In genomic region chr3:55544219-55544618, GRCh38 we compare ENCODE assay signal across 20 cellular contexts. TPM values are rescaled to one million over a fixed set of nuclear protein-coding genes. Genes with fewer than 3 reads are reported as not detected.
DNase-seq lines count a peak whose midpoint lies in the region; ATAC-seq and TF ChIP-seq lines count a peak whose summit lies in the region.
"Had no signal": no experiment of that assay in that cellular context is flagged by ENCODE, and none has a peak within 500 bp of the region (broad histone marks: within the 10 kb centered on the region; RNA-seq: fewer than 3 reads in every experiment).

No MANE protein-coding gene starts in this region.

- peaks cover 72% of the 10 kb centered on the region for H3K4me1 Mint-ChIP-seq in nephron
- H3K4me1 Mint-ChIP-seq: CD4-positive, CD25-positive, alpha-beta regulatory T cell; CD8-positive, alpha-beta memory T cell had no signal

- H3K9me3 ChIP-seq in HEK293 (ENCODE audit: control insufficient read depth, insufficient read depth, low read depth, low read length): no peaks in the 10 kb centered on the region
- H3K9me3 ChIP-seq: BE2C, HAP-1 had no signal

- peak overlapping the region; percentile 87 to 89 (median 88) for H3K27ac Mint-ChIP-seq in nephron
- H3K27ac Mint-ChIP-seq: CD4-positive, CD25-positive, alpha-beta regulatory T cell; CD8-positive, alpha-beta memory T cell had no signal

- no peak overlapping the region for H3K27ac ChIP-seq in HEK293 (ENCODE audit: extremely low read depth, low read depth, low read length)
- no peak overlapping the region for H3K27ac ChIP-seq in substantia nigra (ENCODE audit: low read depth, low read length, poor library complexity, severe bottlenecking)
- H3K27ac ChIP-seq: GM23248, HL-60 had no signal

- no peaks in the 10 kb centered on the region for H3K36me3 ChIP-seq in HEK293 (ENCODE audit: control insufficient read depth in 2 of 2, insufficient read depth in 1 of 2, low read length in 2 of 2)
- H3K36me3 ChIP-seq: BE2C, HAP-1 had no signal

- TF ChIP-seq CTCF in HEK293 (tag by site-specific recombination; IDR thresholded peaks at IDR 0.05): no peak
- TF ChIP-seq CTCF in nephron (IDR thresholded peaks at IDR 0.05; ENCODE audit: unreplicated experiment in 3 of 3): no peak

- peaks cover 6% of the 10 kb centered on the region; the same call in 1 of the 2 replicates for H3K4me1 ChIP-seq in HEK293 (ENCODE audit: control insufficient read depth, insufficient read depth, low read length)
- H3K4me1 ChIP-seq: BE2C had no signal

- POLR2A ChIA-PET in HEK293 (lab: Yijun Ruan, JAX): no interaction called here

- CTCF ChIA-PET in HEK293 (lab: Yijun Ruan, JAX): no interaction called here

- DNase-seq in NCI-H748 (lab: John Stamatoyannopoulos, UW; ENCODE audit: unreplicated experiment): peak; percentile 2
- DNase-seq in NCI-H748 treated with DMSO at 0.1 percent for 48 hours (lab: John Stamatoyannopoulos, UW): no peak
- DNase-seq in RPMI7951 (ENCODE audit: low read depth): peak; percentile 79
- no peak for DNase-seq in substantia nigra (lab: John Stamatoyannopoulos, UW)
- DNase-seq: ACHN; BE2C; C1 segment of cervical spinal cord; CD4-positive, CD25-positive, alpha-beta regulatory T cell; CD8-positive, alpha-beta memory T cell; COR-L47; DMS 273 treated with DMSO at 0.1 percent for 48 hours; DMS53; DND-41; EL; GM23248 had no signal

- no peaks in the 10 kb centered on the region for H3K9me3 Mint-ChIP-seq in nephron

- H3K27me3 Mint-ChIP-seq in nephron (ENCODE audit: low read depth): no peaks in the 10 kb centered on the region
- H3K27me3 Mint-ChIP-seq: CD4-positive, CD25-positive, alpha-beta regulatory T cell had no signal

- no peak for ATAC-seq in HG02623 (IDR thresholded peaks at IDR 0.05; ENCODE audit: unreplicated experiment)

- H3K4me3 ChIP-seq in HEK293 (ENCODE audit: low read depth, low read length): no peak overlapping the region
- H3K4me3 ChIP-seq: GM23248, HAP-1 had no signal

- H3K4me3 Mint-ChIP-seq in nephron: no peak overlapping the region
- H3K4me3 Mint-ChIP-seq: CD4-positive, CD25-positive, alpha-beta regulatory T cell had no signal

- no peaks in the 10 kb centered on the region for H3K36me3 Mint-ChIP-seq in nephron (ENCODE audit: low read depth)
- H3K36me3 Mint-ChIP-seq: CD4-positive, CD25-positive, alpha-beta regulatory T cell; CD8-positive, alpha-beta memory T cell had no signal

TF ChIP-seq in HEK293, 187 proteins besides CTCF, POLR2A, EP300 and RAD21:
- TF ChIP-seq ZIC2 (tag by site-specific recombination; IDR thresholded peaks at IDR 0.05): peak; percentile 29; the same call in 1 of the 2 replicates
- TF ChIP-seq EGR2 (tag by site-specific recombination; IDR thresholded peaks at IDR 0.05; ENCODE audit: low read depth): peak; percentile 89
- TF ChIP-seq ZBTB8A (tag by site-specific recombination; IDR thresholded peaks at IDR 0.05): peak; percentile 57
- no peak for TF ChIP-seq ZNF48 (tag by site-specific recombination; IDR thresholded peaks at IDR 0.05)
- TF ChIP-seq BCL6B (tag by site-specific recombination; IDR thresholded peaks at IDR 0.05): peak; percentile 97
- TF ChIP-seq, protein P1, sequence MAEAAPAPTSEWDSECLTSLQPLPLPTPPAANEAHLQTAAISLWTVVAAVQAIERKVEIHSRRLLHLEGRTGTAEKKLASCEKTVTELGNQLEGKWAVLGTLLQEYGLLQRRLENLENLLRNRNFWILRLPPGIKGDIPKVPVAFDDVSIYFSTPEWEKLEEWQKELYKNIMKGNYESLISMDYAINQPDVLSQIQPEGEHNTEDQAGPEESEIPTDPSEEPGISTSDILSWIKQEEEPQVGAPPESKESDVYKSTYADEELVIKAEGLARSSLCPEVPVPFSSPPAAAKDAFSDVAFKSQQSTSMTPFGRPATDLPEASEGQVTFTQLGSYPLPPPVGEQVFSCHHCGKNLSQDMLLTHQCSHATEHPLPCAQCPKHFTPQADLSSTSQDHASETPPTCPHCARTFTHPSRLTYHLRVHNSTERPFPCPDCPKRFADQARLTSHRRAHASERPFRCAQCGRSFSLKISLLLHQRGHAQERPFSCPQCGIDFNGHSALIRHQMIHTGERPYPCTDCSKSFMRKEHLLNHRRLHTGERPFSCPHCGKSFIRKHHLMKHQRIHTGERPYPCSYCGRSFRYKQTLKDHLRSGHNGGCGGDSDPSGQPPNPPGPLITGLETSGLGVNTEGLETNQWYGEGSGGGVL (tag by site-specific recombination; IDR thresholded peaks at IDR 0.05): peak; percentile 71
- TF ChIP-seq ZNF600 (tag by site-specific recombination; IDR thresholded peaks at IDR 0.05): no peak
- TF ChIP-seq ZNF416 (tag by site-specific recombination; IDR thresholded peaks at IDR 0.05): no peak
- TF ChIP-seq ZNF596 (tag by site-specific recombination; IDR thresholded peaks at IDR 0.05): no peak
- TF ChIP-seq ZFHX2 (tag by site-specific recombination; conservative IDR thresholded peaks at IDR 0.05): peak; percentile 91
- peak; percentile 17; the same call in 1 of the 2 replicates for TF ChIP-seq GLIS1 (tag by site-specific recombination; IDR thresholded peaks at IDR 0.05)
- peak; percentile 31; the same call in 1 of the 2 replicates for TF ChIP-seq FEZF1 (tag by site-specific recombination; IDR thresholded peaks at IDR 0.05)
- TF ChIP-seq, protein P2, sequence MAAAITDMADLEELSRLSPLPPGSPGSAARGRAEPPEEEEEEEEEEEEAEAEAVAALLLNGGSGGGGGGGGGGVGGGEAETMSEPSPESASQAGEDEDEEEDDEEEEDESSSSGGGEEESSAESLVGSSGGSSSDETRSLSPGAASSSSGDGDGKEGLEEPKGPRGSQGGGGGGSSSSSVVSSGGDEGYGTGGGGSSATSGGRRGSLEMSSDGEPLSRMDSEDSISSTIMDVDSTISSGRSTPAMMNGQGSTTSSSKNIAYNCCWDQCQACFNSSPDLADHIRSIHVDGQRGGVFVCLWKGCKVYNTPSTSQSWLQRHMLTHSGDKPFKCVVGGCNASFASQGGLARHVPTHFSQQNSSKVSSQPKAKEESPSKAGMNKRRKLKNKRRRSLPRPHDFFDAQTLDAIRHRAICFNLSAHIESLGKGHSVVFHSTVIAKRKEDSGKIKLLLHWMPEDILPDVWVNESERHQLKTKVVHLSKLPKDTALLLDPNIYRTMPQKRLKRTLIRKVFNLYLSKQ (tag by site-specific recombination; IDR thresholded peaks at IDR 0.05; ENCODE audit: borderline replicate concordance): no peak
- no peak for TF ChIP-seq ZNF664 (tag by site-specific recombination; IDR thresholded peaks at IDR 0.05)
- TF ChIP-seq KLF9 (tag by site-specific recombination; IDR thresholded peaks at IDR 0.05; ENCODE audit: low read depth): no peak
- TF ChIP-seq ZNF624 (tag by site-specific recombination; IDR thresholded peaks at IDR 0.05): no peak

RNA-seq across cellular contexts. Expression of gene WNT5A, which starts 57.1 kb away (rescaled TPM):
- 193 and 213 TPM in 2 replicates for total RNA-seq in RPMI7951 (2014; rRNA removed; shearing (Covaris generic))
- total RNA-seq: CD4-positive, CD25-positive, alpha-beta regulatory T cell; CD8-positive, alpha-beta memory T cell had no signal

Comparison
In these comparisons a context has a peak if more than half of its experiments do, and no peak if none do; other contexts are left out.
1. DNase-seq: peak in NCI-H748 (single experiment) and RPMI7951 (single experiment); none in NCI-H748 treated with DMSO at 0.1 percent for 48 hours (single experiment) and substantia nigra (0 of 49).